ENCODE assay signal across 15 cellular contexts in the genomic region with DNA sequence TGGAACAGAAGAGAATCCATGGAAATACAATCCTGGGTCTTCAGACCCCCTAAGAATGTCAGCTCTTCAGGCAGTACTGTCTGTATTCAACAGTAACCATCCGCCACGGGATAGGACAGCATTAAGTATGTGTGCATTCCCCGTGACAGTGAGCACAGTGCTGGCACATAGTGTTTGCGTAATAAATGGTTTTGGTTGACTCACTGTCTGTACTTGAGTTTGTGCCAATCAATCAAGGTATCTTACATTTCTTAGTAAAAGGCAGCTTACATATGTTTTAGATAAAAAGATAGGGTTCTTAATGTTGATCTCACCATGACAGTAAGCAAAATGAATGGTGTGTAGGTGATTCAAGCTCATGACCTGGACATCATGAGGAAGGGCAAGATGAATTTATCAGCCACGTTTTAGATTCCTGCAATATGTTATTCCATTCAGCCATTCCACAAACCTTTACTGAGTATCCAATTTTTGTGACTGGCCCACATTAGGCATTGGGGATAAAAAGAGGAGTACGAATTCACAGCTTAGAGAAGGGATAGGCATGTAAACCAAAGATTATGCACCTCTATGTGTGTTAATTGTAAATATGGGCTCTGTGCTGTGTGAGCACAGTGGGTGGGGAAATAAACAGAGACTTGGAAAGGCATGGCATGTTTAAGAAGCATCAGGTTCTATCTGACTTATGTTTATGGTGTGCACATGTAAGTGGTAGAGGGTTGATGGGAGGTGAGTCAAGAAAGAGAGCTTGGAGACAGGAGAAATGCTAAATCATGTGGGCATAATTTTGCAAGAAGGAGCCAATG.
DNase-seq lines count a peak whose midpoint lies in the region; ATAC-seq and TF ChIP-seq lines count a peak whose summit lies in the region.
"Had no signal": no experiment of that assay in that cellular context is flagged by ENCODE, and none has a peak within 500 bp of the region (broad histone marks: within the 10 kb centered on the region; RNA-seq: fewer than 3 reads in every experiment).

No MANE protein-coding gene starts in this region.

- H3K79me2 ChIP-seq in osteoblast (ENCODE audit: insufficient read depth, low read length) = no peaks in the 10 kb centered on the region

- WGBS in lower leg skin, 2 donors = 56 to 65% methylated on average over 6 of the region's 6 CpGs

- peaks cover 5% of the 10 kb centered on the region for H3K4me1 ChIP-seq in osteoblast (ENCODE audit: insufficient read depth, low read length)
- H3K4me1 ChIP-seq: BLaER1 treated with 17β-estradiol and CSF1 and Interleukin-3, amounts not matched to agents 10 nM and 100 nM had no signal

- no peaks in the 10 kb centered on the region for H3K36me3 ChIP-seq in osteoblast (ENCODE audit: insufficient read depth, low read length)
- H3K36me3 ChIP-seq: MG63, thoracic aorta had no signal

- DNase-seq in HCEC 1CT (peak; percentile 70), NCI-H446 treated with DMSO at 0.1 percent for 48 hours (lab: John Stamatoyannopoulos, UW) (peak; percentile 14), epithelial cell of proximal tubule (ENCODE audit: low read depth) (peak; percentile 54), osteoblast (ENCODE audit: insufficient read length, low spot score, missing footprints) (no peak), lower leg skin (ENCODE audit: low spot score in 2 of 2) (no peak)
- DNase-seq in stimulated activated CD4-positive, alpha-beta T cell treated with anti-CD3 and anti-CD28 coated beads, Interleukin-15, amount 100 ng/mL, for 24 hours = no peak
- DNase-seq: activated CD8-positive, alpha-beta memory T cell treated with anti-CD3 and anti-CD28 coated beads, Interleukin-2, amount 50 U/mL, for 4 hours; activated naive CD4-positive, alpha-beta T cell treated with Interleukin-2 at 50 U/mL for 16 hours; effector CD8-positive, alpha-beta T cell; MG63 had no signal

- no peak for TF ChIP-seq POLR2A in lower leg skin (IDR thresholded peaks at IDR 0.05)

- no peak overlapping the region for H3K4me2 ChIP-seq in osteoblast (ENCODE audit: insufficient read depth, low read length)
- H3K4me2 ChIP-seq: BLaER1 treated with 17β-estradiol and CSF1 and Interleukin-3, amounts not matched to agents 10 nM and 100 nM had no signal

- intact Hi-C loops in lower leg skin (cut with DNase I; ENCODE audit: low total_unique reads) = no loop called here

- H4K20me1 ChIP-seq in osteoblast (ENCODE audit: insufficient read depth, low read length) = no peaks in the 10 kb centered on the region
- H4K20me1 ChIP-seq: BLaER1 treated with 17β-estradiol and CSF1 and Interleukin-3, amounts not matched to agents 10 nM and 100 nM had no signal

- H3K27me3 ChIP-seq in osteoblast (ENCODE audit: insufficient read depth, low read length) = no peaks in the 10 kb centered on the region
- H3K27me3 ChIP-seq: BLaER1 treated with 17β-estradiol and CSF1 and Interleukin-3, amounts not matched to agents 10 nM and 100 nM; MG63 had no signal

- no peak for ATAC-seq in HG03354 (IDR thresholded peaks at IDR 0.05; ENCODE audit: poor library complexity, severe bottlenecking, unreplicated experiment)
- ATAC-seq in GM19328 (IDR thresholded peaks at IDR 0.05; ENCODE audit: unreplicated experiment) = no peak
- ATAC-seq: GM12878 had no signal

- H3K9me3 ChIP-seq in osteoblast (ENCODE audit: low read depth, low read length) = no peaks in the 10 kb centered on the region
- H3K9me3 ChIP-seq: BLaER1 treated with 17β-estradiol and CSF1 and Interleukin-3, amounts not matched to agents 10 nM and 100 nM; MG63; thoracic aorta had no signal

- no peak overlapping the region for H3K4me3 ChIP-seq in epithelial cell of proximal tubule (ENCODE audit: low read depth, low read length)
- H3K4me3 ChIP-seq in osteoblast (ENCODE audit: insufficient read depth, low read length) = no peak overlapping the region
- no peak overlapping the region for H3K4me3 ChIP-seq in lower leg skin (ENCODE audit: low read depth, poor library complexity, severe bottlenecking)
- H3K4me3 ChIP-seq: BLaER1 treated with 17β-estradiol and CSF1 and Interleukin-3, amounts not matched to agents 10 nM and 100 nM; GM12878; MG63; thoracic aorta had no signal

- no peak for TF ChIP-seq CTCF in epithelial cell of proximal tubule (conservative IDR thresholded peaks at IDR 0.05; ENCODE audit: low read depth, low read length)
- no peak for TF ChIP-seq CTCF in osteoblast (IDR thresholded peaks at IDR 0.05; ENCODE audit: extremely low read depth, low read depth, low read length)
- no peak for TF ChIP-seq CTCF in lower leg skin (IDR thresholded peaks at IDR 0.05)

- peak overlapping the region; percentile 9 for H3K27ac ChIP-seq in osteoblast (ENCODE audit: low read depth, low read length)
- H3K27ac ChIP-seq: BLaER1 treated with 17β-estradiol and CSF1 and Interleukin-3, amounts not matched to agents 10 nM and 100 nM; thoracic aorta had no signal

- H2AFZ ChIP-seq in osteoblast (ENCODE audit: low read length) = no peak overlapping the region

Comparison
In these comparisons a context has a peak if more than half of its experiments do, and no peak if none do; other contexts are left out.
1. DNase-seq: peak in HCEC 1CT (single experiment), NCI-H446 treated with DMSO at 0.1 percent for 48 hours (single experiment) and epithelial cell of proximal tubule (single experiment); none in osteoblast (single experiment), lower leg skin (0 of 2) and stimulated activated CD4-positive, alpha-beta T cell treated with anti-CD3 and anti-CD28 coated beads, Interleukin-15, amount 100 ng/mL, for 24 hours (single experiment).